ENCODE assay signal across 19 cellular contexts in the genomic region with DNA sequence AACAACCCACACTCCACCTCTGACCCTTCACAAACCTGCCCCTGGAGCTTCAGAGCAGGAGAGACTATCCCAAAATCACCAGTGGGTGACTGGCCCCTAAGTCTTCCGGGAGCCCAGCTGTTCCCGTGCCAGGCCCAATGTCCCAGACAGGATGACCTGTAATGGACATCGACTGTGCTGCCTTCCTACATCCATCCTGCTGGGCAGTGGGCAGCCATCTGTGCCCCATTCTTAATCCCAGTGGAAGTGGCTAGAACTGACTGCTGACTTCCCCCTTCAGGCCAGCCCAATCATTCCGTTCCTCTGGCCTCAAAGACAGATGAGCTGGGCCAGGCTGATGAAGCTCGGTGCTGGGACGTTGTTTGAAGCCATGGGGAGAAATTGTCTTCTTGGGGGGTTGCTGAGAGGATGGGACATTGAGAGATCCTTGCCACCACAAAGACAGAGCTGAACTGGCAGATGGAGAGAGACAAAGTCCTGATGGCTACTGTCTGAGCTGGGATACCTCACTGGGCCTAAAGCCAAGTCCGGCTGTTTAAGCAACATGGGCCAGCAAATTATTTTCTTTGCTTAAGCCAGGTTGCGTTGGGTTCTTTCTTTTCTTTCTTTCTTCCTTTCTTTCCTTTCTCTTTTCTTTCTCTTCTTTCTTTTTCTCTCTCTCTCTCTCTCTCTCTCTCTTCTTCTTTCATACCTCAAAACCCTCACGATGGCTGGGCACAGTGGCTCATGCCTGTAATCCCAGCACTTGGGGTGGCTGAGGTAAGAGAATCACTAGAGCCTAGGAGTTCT. TPM values are rescaled to one million over a fixed set of nuclear protein-coding genes. Genes with fewer than 3 reads are reported as not detected.
DNase-seq lines count a peak whose midpoint lies in the region; ATAC-seq, FAIRE-seq and TF ChIP-seq lines count a peak whose summit lies in the region.
"Had no signal": no experiment of that assay in that cellular context is flagged by ENCODE, and none has a peak within 500 bp of the region (broad histone marks: within the 10 kb centered on the region; RNA-seq: fewer than 3 reads in every experiment).

No MANE protein-coding gene starts in this region.

- CTCF ChIA-PET in HepG2 (lab: Yijun Ruan, JAX; ENCODE audit: low intra/inter-chr PET ratio, low total read pairs) = interaction anchor here (1.2 kb wide), 1 partner anchor 9 kb away, joined by 3 read pairs; no protein-coding TSS in a partner anchor

- TF ChIP-seq RAD21 in liver (IDR thresholded peaks at IDR 0.05) = no peak
- TF ChIP-seq RAD21 in HepG2 (CRISPR knock-in tag; IDR thresholded peaks at IDR 0.05) = no peak

- peak overlapping the region; percentile 62 for H3K27ac Mint-ChIP-seq in astrocyte (ENCODE audit: unreplicated experiment)

- intact Hi-C loops in HepG2 (cut with micrococcal nuclease; ENCODE audit: unreplicated experiment) (no loop called here), right lobe of liver (cut with DNase I) (no loop called here)

- TF ChIP-seq EP300 in HepG2 (IDR thresholded peaks at IDR 0.05; ENCODE audit: low read depth in 2 of 2, low read length in 2 of 2) (no peak), HepG2 (CRISPR knock-in tag; IDR thresholded peaks at IDR 0.05; ENCODE audit: borderline replicate concordance) (no peak)

- H3K36me3 Mint-ChIP-seq in astrocyte (ENCODE audit: low read depth, unreplicated experiment) = no peaks in the 10 kb centered on the region

- in situ Hi-C loops in HepG2 (cut with HindIII; ENCODE audit: extremely low pct_ligation_motif_present, low pct_unique_long_range_greater_than_20kb) = no loop called here

- ATAC-seq in HepG2 = no peak
- peak in 3 of 4 donors; percentile 32 to 39 (median 34) for ATAC-seq in right lobe of liver
- ATAC-seq in HG03442 (IDR thresholded peaks at IDR 0.05; ENCODE audit: unreplicated experiment) = no peak
- ATAC-seq in GM21360 (IDR thresholded peaks at IDR 0.05; ENCODE audit: unreplicated experiment) = no peak

- POLR2A ChIA-PET in HepG2 (lab: Yijun Ruan, JAX) = no interaction called here

- H3K27ac ChIP-seq in liver (ENCODE audit: low read depth in 1 of 2, low read length in 2 of 2) = no peak overlapping the region
- no peak overlapping the region for H3K27ac ChIP-seq in HepG2 (ENCODE audit: extremely low read length, insufficient read depth, low read length)
- no peak overlapping the region for H3K27ac ChIP-seq in astrocyte (ENCODE audit: low read depth, low read length)
- H3K27ac ChIP-seq in right lobe of liver = no peak overlapping the region
- H3K27ac ChIP-seq: C4-2B, GM23248, Peyer's patch had no signal

- no peak for TF ChIP-seq CTCF in liver (IDR thresholded peaks at IDR 0.05; ENCODE audit: low read depth, low read length, missing input control)
- TF ChIP-seq CTCF in HepG2 (CRISPR knock-in tag; IDR thresholded peaks at IDR 0.05) = no peak
- TF ChIP-seq CTCF in astrocyte (IDR thresholded peaks at IDR 0.05; ENCODE audit: insufficient read depth, low read depth, low read length) = no peak
- no peak for TF ChIP-seq CTCF in right lobe of liver (IDR thresholded peaks at IDR 0.05)

- no TSS peak for BruUV-seq in HepG2 (replicated peaks; lab: Mats Ljungman, UMichigan)

- no peaks in the 10 kb centered on the region for H3K9me3 Mint-ChIP-seq in astrocyte (ENCODE audit: unreplicated experiment)

- H3K36me3 ChIP-seq in liver (ENCODE audit: control insufficient read depth in 4 of 4, insufficient read depth in 3 of 4, low read depth in 1 of 4, low read length in 3 of 4) (no peaks in the 10 kb centered on the region), HepG2 (replicated peaks in 1 of 2; ENCODE audit: control insufficient read depth in 1 of 2, insufficient read depth in 2 of 2, low read length in 2 of 2) (no peaks in the 10 kb centered on the region), astrocyte (ENCODE audit: insufficient read depth, low read length) (no peaks in the 10 kb centered on the region), right lobe of liver (no peaks in the 10 kb centered on the region)
- H3K36me3 ChIP-seq: Peyer's patch had no signal

- 79% methylated on average over 9 of the region's 9 CpGs for WGBS in liver
- WGBS in HepG2 (ENCODE audit: low lambda C conversion rate) = 66% methylated on average over 5 of the region's 9 CpGs
- WGBS in right lobe of liver (ENCODE audit: insufficient coverage, low coverage, low lambda C conversion rate, missing lambda C conversion rate) = 52% methylated on average over 6 of the region's 9 CpGs

- H3K79me2 ChIP-seq in HepG2 (ENCODE audit: insufficient read depth, low read length) = no peaks in the 10 kb centered on the region
- H3K79me2 ChIP-seq in astrocyte (ENCODE audit: insufficient read depth, low read length) = no peaks in the 10 kb centered on the region

- H3K4me1 ChIP-seq in liver (ENCODE audit: control insufficient read depth in 4 of 4, insufficient read depth in 4 of 4, low read length in 3 of 4) = peaks cover 6 to 42% (median 26%) of the 10 kb centered on the region in 4 donors
- peaks cover 30% of the 10 kb centered on the region for H3K4me1 ChIP-seq in HepG2 (ENCODE audit: insufficient read depth, low read length)
- peaks cover 6% of the 10 kb centered on the region for H3K4me1 ChIP-seq in astrocyte (ENCODE audit: insufficient read depth, low read length)
- H3K4me1 ChIP-seq in right lobe of liver = peaks cover 0 to 38% (median 5%) of the 10 kb centered on the region in 4 donors

- H4K20me1 ChIP-seq in HepG2 (ENCODE audit: insufficient read depth, low read length) (no peaks in the 10 kb centered on the region), astrocyte (ENCODE audit: insufficient read depth, low read length) (no peaks in the 10 kb centered on the region)

- H3K27me3 Mint-ChIP-seq in astrocyte (ENCODE audit: low read depth, unreplicated experiment) = peaks cover 13% of the 10 kb centered on the region

- no peak overlapping the region for H2AFZ ChIP-seq in HepG2 (ENCODE audit: low read length)
- H2AFZ ChIP-seq in astrocyte (ENCODE audit: low read depth, low read length) = no peak overlapping the region
- H2AFZ ChIP-seq: GM23248 had no signal

- peak overlapping the region; percentile 3 for H3K4me3 Mint-ChIP-seq in astrocyte (ENCODE audit: unreplicated experiment)

- H3K27me3 ChIP-seq in liver (ENCODE audit: control insufficient read depth in 4 of 4, insufficient read depth in 4 of 4, low read length in 3 of 4) = no peaks in the 10 kb centered on the region
- peaks cover 1 to 51% of the 10 kb centered on the region in 2 experiments for H3K27me3 ChIP-seq in HepG2 (ENCODE audit: control insufficient read depth in 1 of 2, insufficient read depth in 2 of 2, low read length in 2 of 2)
- peaks cover 3% of the 10 kb centered on the region for H3K27me3 ChIP-seq in astrocyte (ENCODE audit: insufficient read depth, low read length)
- no peaks in the 10 kb centered on the region for H3K27me3 ChIP-seq in right lobe of liver
- H3K27me3 ChIP-seq: Peyer's patch had no signal

- no peak for FAIRE-seq in HepG2 (lab: Jason Lieb, UNC)
- FAIRE-seq in astrocyte (lab: Jason Lieb, UNC) = no peak

- H3K9ac ChIP-seq in liver (ENCODE audit: low read depth in 1 of 2, low read length in 2 of 2) (no peak overlapping the region), HepG2 (ENCODE audit: insufficient read depth, low read depth, low read length) (no peak overlapping the region), astrocyte (ENCODE audit: low read length) (no peak overlapping the region)
- H3K9ac ChIP-seq: GM23248 had no signal

- TF ChIP-seq POLR2A in HepG2 (IDR thresholded peaks at IDR 0.05; ENCODE audit: insufficient read depth in 1 of 2, low read depth in 2 of 2, low read length in 2 of 2) = no peak
- TF ChIP-seq POLR2A in right lobe of liver (IDR thresholded peaks at IDR 0.05) = no peak

- DNase-seq in HepG2 (ENCODE audit: low spot score) (no peak), astrocyte (ENCODE audit: low read depth) (no peak), right lobe of liver (peak in 1 of 3 donors; percentile 78), NCI-H510A (lab: John Stamatoyannopoulos, UW) (no peak), NCI-H128 (lab: John Stamatoyannopoulos, UW; ENCODE audit: unreplicated experiment) (no peak)
- DNase-seq: Caco-2, DMS79, GM23248, KG1, NCI-H1048, NCI-H146, NCI-H2081, NCI-H524, Peyer's patch, SHP77 treated with DMSO at 0.1 percent for 48 hours had no signal

- H3K9me3 ChIP-seq in liver (ENCODE audit: control insufficient read depth in 4 of 4, low read length in 3 of 4) = no peaks in the 10 kb centered on the region
- no peaks in the 10 kb centered on the region for H3K9me3 ChIP-seq in HepG2 (ENCODE audit: low read length)
- H3K9me3 ChIP-seq in astrocyte (ENCODE audit: insufficient read depth, low read depth, low read length) = no peaks in the 10 kb centered on the region
- no peaks in the 10 kb centered on the region for H3K9me3 ChIP-seq in right lobe of liver
- H3K9me3 ChIP-seq: Caco-2, Peyer's patch had no signal

- no peak overlapping the region for H3K4me2 ChIP-seq in HepG2 (ENCODE audit: low read depth, low read length)
- H3K4me2 ChIP-seq in astrocyte (ENCODE audit: low read length) = no peak overlapping the region

- no peak overlapping the region for H3K4me3 ChIP-seq in liver (ENCODE audit: low read depth in 1 of 3, low read length in 3 of 3)
- no peak overlapping the region for H3K4me3 ChIP-seq in HepG2 (replicated peaks in 1 of 3; ENCODE audit: insufficient read depth in 1 of 3, low read depth in 2 of 3, low read length in 3 of 3)
- no peak overlapping the region for H3K4me3 ChIP-seq in astrocyte (ENCODE audit: insufficient read depth, low read depth, low read length)
- no peak overlapping the region for H3K4me3 ChIP-seq in right lobe of liver
- H3K4me3 ChIP-seq: GM23248, Peyer's patch had no signal

- H3K4me1 Mint-ChIP-seq in astrocyte (ENCODE audit: low read depth, unreplicated experiment) = peaks cover 30% of the 10 kb centered on the region

RNA-seq across cellular contexts. Expression of a gene that starts 17.9 kb away (rescaled TPM):
- 1 to 10 TPM in 1 of 2 donors, under 1 TPM in 1; 0.92 to 1.0 TPM for total RNA-seq in liver
- under 1 TPM; 0.16 to 0.19 TPM for polyA plus RNA-seq in liver
- not detected in 2 replicates for total RNA-seq in HepG2 (2016; rRNA removed; fragmentation: Illumina TruSeq; extraction: Trizol)
- total RNA-seq in HepG2 (2016; cell fraction: cytosol; rRNA removed; fragmentation: Illumina TruSeq; extraction: Trizol; ENCODE audit: low read depth) = not detected in 2 replicates
- not detected in 2 replicates for total RNA-seq in HepG2 (2016; cell fraction: insoluble cytoplasmic fraction; rRNA removed; fragmentation: Illumina TruSeq; extraction: Trizol)
- not detected in 2 replicates for total RNA-seq in HepG2 (2016; cell fraction: membrane; rRNA removed; fragmentation: Illumina TruSeq; extraction: Trizol)
- not detected in 2 replicates for total RNA-seq in HepG2 (2016; cell fraction: nucleus; rRNA removed; fragmentation: Illumina TruSeq; extraction: Trizol)
- polyA plus RNA-seq in HepG2 (2011; rRNA removed) = not detected in 2 replicates
- polyA plus RNA-seq in HepG2 (2011; cell fraction: cytosol; rRNA removed) = not detected in 2 replicates
- not detected in 2 replicates for polyA plus RNA-seq in HepG2 (2011; cell fraction: nucleus; rRNA removed)
- polyA plus RNA-seq in HepG2 (2012) = not detected in 2 replicates
- polyA plus RNA-seq in HepG2 (2016; cell fraction: cytosol; fragmentation: Illumina TruSeq; extraction: Trizol; ENCODE audit: low read depth) = not detected in 2 replicates
- polyA plus RNA-seq in HepG2 (2016; cell fraction: insoluble cytoplasmic fraction; fragmentation: Illumina TruSeq; extraction: Trizol; ENCODE audit: low read depth) = not detected in 2 replicates
- polyA plus RNA-seq in HepG2 (2016; cell fraction: membrane; fragmentation: Illumina TruSeq; extraction: Trizol; ENCODE audit: low read depth) = not detected in 2 replicates
- polyA plus RNA-seq in HepG2 (2016; cell fraction: nucleus; fragmentation: Illumina TruSeq; extraction: Trizol; ENCODE audit: insufficient read depth, low read depth) = not detected in 2 replicates
- polyA minus RNA-seq in HepG2 (2011; rRNA and poly(A)+ RNA removed; ENCODE audit: low replicate concordance) = 0.05 TPM in 1 of 2 replicates, not detected in the other
- polyA minus RNA-seq in HepG2 (2011; cell fraction: cytosol; rRNA and poly(A)+ RNA removed) = not detected in 2 replicates
- not detected in 2 replicates for polyA minus RNA-seq in HepG2 (2011; cell fraction: nucleus; rRNA and poly(A)+ RNA removed)
- total RNA-seq in astrocyte = not detected in 2 replicates
- 1 to 10 TPM in 2 of 6 experiments, under 1 TPM in 4; 0.22 to 2.2 (median 0.72) TPM for total RNA-seq in right lobe of liver
- total RNA-seq: Caco-2, GM23248 had no signal
- polyA plus RNA-seq: GM23248 had no signal

RNA-seq across cellular contexts. Expression of a gene that starts 18.6 kb away (rescaled TPM):
- total RNA-seq in liver (under 1 TPM in 1 of 2 donors, not detected in 1; 0.09 TPM), HepG2 (2016; rRNA removed; fragmentation: Illumina TruSeq; extraction: Trizol) (not detected in 2 replicates), astrocyte (not detected in 2 replicates), right lobe of liver (under 1 TPM in 1 of 6 experiments, not detected in 5; 0.33 TPM)
- polyA plus RNA-seq in liver (under 1 TPM in 1 of 2 donors, not detected in 1; 0.14 TPM), HepG2 (2011; rRNA removed) (not detected in 2 replicates)
- not detected in 2 replicates for total RNA-seq in HepG2 (2016; cell fraction: cytosol; rRNA removed; fragmentation: Illumina TruSeq; extraction: Trizol; ENCODE audit: low read depth)
- not detected in 2 replicates for total RNA-seq in HepG2 (2016; cell fraction: insoluble cytoplasmic fraction; rRNA removed; fragmentation: Illumina TruSeq; extraction: Trizol)
- not detected in 2 replicates for total RNA-seq in HepG2 (2016; cell fraction: membrane; rRNA removed; fragmentation: Illumina TruSeq; extraction: Trizol)
- not detected in 2 replicates for total RNA-seq in HepG2 (2016; cell fraction: nucleus; rRNA removed; fragmentation: Illumina TruSeq; extraction: Trizol)
- polyA plus RNA-seq in HepG2 (2011; cell fraction: cytosol; rRNA removed) = not detected in 2 replicates
- polyA plus RNA-seq in HepG2 (2011; cell fraction: nucleus; rRNA removed) = not detected in 2 replicates
- polyA plus RNA-seq in HepG2 (2012) = not detected in 2 replicates
- not detected in 2 replicates for polyA plus RNA-seq in HepG2 (2016; cell fraction: cytosol; fragmentation: Illumina TruSeq; extraction: Trizol; ENCODE audit: low read depth)
- polyA plus RNA-seq in HepG2 (2016; cell fraction: insoluble cytoplasmic fraction; fragmentation: Illumina TruSeq; extraction: Trizol; ENCODE audit: low read depth) = not detected in 2 replicates
- not detected in 2 replicates for polyA plus RNA-seq in HepG2 (2016; cell fraction: membrane; fragmentation: Illumina TruSeq; extraction: Trizol; ENCODE audit: low read depth)
- not detected in 2 replicates for polyA plus RNA-seq in HepG2 (2016; cell fraction: nucleus; fragmentation: Illumina TruSeq; extraction: Trizol; ENCODE audit: insufficient read depth, low read depth)
- 0.05 TPM in 1 of 2 replicates, not detected in the other for polyA minus RNA-seq in HepG2 (2011; rRNA and poly(A)+ RNA removed; ENCODE audit: low replicate concordance)
- not detected in 2 replicates for polyA minus RNA-seq in HepG2 (2011; cell fraction: cytosol; rRNA and poly(A)+ RNA removed)
- not detected in 2 replicates for polyA minus RNA-seq in HepG2 (2011; cell fraction: nucleus; rRNA and poly(A)+ RNA removed)
- total RNA-seq: Peyer's patch had no signal
- polyA plus RNA-seq: GM23248 had no signal

Comparison
In these comparisons a context has a peak if more than half of its experiments do, and no peak if none do; other contexts are left out.
1. ATAC-seq: peak in right lobe of liver (3 of 4); none in HepG2 (single experiment), HG03442 (single experiment) and GM21360 (single experiment).